1 cellular context compared by ENCODE assay signal in the genomic region with DNA sequence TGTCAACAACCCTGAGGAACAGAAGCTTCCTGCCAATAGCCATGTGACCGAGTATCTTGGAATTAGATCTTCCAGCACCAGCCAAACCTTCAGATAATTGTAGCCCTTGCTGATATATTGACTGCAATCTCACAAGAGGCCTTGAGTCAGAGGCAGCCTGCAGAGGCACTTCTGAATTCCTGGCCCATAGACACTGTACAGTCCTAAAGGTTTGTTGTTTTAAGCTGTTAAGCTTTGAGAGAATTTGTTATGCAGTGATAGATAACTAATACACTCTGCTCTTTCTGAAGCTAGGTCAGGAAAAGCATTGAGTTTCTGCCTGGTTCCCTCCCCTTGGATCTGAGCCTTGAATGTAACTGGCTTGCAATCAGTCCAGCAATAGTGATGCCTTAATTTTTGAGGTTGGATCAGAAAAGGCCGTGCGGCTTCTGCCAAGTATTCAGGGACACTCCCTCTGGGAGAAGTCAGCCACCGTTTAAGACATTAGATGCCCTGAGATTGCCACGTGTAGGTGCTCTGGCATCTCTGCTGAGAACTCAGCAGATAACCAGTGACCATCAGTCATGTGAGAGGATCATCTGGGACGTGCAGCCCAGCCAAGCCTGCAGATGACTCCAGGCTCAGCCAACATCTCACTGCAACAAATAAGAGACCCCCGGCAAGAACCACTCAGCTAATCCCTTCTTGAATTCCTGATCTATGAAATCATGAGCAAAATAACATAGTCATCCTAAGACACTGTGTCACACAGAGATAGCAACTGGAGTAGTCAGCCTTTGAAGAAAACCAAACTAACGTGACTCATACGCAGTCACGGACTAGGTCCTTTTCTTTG.
TF ChIP-seq lines count a peak whose summit lies in the region.

No MANE protein-coding gene starts in this region.

TF ChIP-seq in A549, 52 proteins besides CTCF, POLR2A, EP300 and RAD21 (continued from another document):
- TF ChIP-seq HOXB5 (CRISPR knock-in tag; IDR thresholded peaks at IDR 0.05): peak; percentile 67
- TF ChIP-seq, protein P1, sequence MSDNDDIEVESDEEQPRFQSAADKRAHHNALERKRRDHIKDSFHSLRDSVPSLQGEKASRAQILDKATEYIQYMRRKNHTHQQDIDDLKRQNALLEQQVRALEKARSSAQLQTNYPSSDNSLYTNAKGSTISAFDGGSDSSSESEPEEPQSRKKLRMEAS (IDR thresholded peaks at IDR 0.05): peak; percentile 81
- TF ChIP-seq CBX2 (IDR thresholded peaks at IDR 0.05; ENCODE audit: borderline replicate concordance, low read depth): no peak
- no peak for TF ChIP-seq MAZ (IDR thresholded peaks at IDR 0.05; ENCODE audit: borderline replicate concordance, low read depth, low read length)
- TF ChIP-seq RCOR1 (IDR thresholded peaks at IDR 0.05; ENCODE audit: low read depth, low read length): no peak
- TF ChIP-seq RFX5 (IDR thresholded peaks at IDR 0.05): no peak
- TF ChIP-seq, protein P2, sequence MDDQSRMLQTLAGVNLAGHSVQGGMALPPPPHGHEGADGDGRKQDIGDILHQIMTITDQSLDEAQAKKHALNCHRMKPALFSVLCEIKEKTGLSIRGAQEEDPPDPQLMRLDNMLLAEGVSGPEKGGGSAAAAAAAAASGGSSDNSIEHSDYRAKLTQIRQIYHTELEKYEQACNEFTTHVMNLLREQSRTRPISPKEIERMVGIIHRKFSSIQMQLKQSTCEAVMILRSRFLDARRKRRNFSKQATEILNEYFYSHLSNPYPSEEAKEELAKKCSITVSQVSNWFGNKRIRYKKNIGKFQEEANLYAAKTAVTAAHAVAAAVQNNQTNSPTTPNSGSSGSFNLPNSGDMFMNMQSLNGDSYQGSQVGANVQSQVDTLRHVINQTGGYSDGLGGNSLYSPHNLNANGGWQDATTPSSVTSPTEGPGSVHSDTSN (IDR thresholded peaks at IDR 0.05): peak; percentile 59
- TF ChIP-seq, protein P3, sequence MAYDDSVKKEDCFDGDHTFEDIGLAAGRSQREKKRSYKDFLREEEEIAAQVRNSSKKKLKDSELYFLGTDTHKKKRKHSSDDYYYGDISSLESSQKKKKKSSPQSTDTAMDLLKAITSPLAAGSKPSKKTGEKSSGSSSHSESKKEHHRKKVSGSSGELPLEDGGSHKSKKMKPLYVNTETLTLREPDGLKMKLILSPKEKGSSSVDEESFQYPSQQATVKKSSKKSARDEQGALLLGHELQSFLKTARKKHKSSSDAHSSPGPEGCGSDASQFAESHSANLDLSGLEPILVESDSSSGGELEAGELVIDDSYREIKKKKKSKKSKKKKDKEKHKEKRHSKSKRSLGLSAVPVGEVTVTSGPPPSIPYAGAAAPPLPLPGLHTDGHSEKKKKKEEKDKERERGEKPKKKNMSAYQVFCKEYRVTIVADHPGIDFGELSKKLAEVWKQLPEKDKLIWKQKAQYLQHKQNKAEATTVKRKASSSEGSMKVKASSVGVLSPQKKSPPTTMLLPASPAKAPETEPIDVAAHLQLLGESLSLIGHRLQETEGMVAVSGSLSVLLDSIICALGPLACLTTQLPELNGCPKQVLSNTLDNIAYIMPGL (CRISPR knock-in tag; IDR thresholded peaks at IDR 0.05; ENCODE audit: borderline replicate concordance): no peak
- peak; percentile 57 for TF ChIP-seq BHLHE40 (IDR thresholded peaks at IDR 0.05; ENCODE audit: low read depth, low read length)
- TF ChIP-seq ZFP36 (IDR thresholded peaks at IDR 0.05; ENCODE audit: borderline replicate concordance, partially characterized antibody): no peak
- no peak for TF ChIP-seq KDM5A (IDR thresholded peaks at IDR 0.05)
- no peak for TF ChIP-seq CHD4 (IDR thresholded peaks at IDR 0.05; ENCODE audit: borderline replicate concordance)
- no peak for TF ChIP-seq HDAC2 (IDR thresholded peaks at IDR 0.05)
- peak in 1 of 2 experiments; percentile 64; a peak in 1 of 4 replicates for TF ChIP-seq CEBPB (IDR thresholded peaks at IDR 0.05)
- peak; percentile 14; the same call in 1 of the 3 replicates for TF ChIP-seq SMC3 (IDR thresholded peaks at IDR 0.05)
- TF ChIP-seq FOSB (CRISPR knock-in tag; IDR thresholded peaks at IDR 0.05): no peak
- TF ChIP-seq POLR2AphosphoS2 (conservative IDR thresholded peaks at IDR 0.05; ENCODE audit: low read length): no peak
- TF ChIP-seq FOSL2 (IDR thresholded peaks at IDR 0.05): peak; percentile 99
- peak; percentile 99 for TF ChIP-seq FOSL2 (CRISPR knock-in tag; IDR thresholded peaks at IDR 0.05)
- no peak for TF ChIP-seq ZNF302 (CRISPR knock-in tag; IDR thresholded peaks at IDR 0.05)
- TF ChIP-seq NFE2L2 (conservative IDR thresholded peaks at IDR 0.05; ENCODE audit: low read length): peak; percentile 73
- TF ChIP-seq JUN (IDR thresholded peaks at IDR 0.05): peak; percentile 92 to 96
- TF ChIP-seq, protein P4, sequence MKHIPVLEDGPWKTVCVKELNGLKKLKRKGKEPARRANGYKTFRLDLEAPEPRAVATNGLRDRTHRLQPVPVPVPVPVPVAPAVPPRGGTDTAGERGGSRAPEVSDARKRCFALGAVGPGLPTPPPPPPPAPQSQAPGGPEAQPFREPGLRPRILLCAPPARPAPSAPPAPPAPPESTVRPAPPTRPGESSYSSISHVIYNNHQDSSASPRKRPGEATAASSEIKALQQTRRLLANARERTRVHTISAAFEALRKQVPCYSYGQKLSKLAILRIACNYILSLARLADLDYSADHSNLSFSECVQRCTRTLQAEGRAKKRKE (CRISPR knock-in tag; IDR thresholded peaks at IDR 0.05; ENCODE audit: low read depth): peak; percentile 90
- TF ChIP-seq, protein P5, sequence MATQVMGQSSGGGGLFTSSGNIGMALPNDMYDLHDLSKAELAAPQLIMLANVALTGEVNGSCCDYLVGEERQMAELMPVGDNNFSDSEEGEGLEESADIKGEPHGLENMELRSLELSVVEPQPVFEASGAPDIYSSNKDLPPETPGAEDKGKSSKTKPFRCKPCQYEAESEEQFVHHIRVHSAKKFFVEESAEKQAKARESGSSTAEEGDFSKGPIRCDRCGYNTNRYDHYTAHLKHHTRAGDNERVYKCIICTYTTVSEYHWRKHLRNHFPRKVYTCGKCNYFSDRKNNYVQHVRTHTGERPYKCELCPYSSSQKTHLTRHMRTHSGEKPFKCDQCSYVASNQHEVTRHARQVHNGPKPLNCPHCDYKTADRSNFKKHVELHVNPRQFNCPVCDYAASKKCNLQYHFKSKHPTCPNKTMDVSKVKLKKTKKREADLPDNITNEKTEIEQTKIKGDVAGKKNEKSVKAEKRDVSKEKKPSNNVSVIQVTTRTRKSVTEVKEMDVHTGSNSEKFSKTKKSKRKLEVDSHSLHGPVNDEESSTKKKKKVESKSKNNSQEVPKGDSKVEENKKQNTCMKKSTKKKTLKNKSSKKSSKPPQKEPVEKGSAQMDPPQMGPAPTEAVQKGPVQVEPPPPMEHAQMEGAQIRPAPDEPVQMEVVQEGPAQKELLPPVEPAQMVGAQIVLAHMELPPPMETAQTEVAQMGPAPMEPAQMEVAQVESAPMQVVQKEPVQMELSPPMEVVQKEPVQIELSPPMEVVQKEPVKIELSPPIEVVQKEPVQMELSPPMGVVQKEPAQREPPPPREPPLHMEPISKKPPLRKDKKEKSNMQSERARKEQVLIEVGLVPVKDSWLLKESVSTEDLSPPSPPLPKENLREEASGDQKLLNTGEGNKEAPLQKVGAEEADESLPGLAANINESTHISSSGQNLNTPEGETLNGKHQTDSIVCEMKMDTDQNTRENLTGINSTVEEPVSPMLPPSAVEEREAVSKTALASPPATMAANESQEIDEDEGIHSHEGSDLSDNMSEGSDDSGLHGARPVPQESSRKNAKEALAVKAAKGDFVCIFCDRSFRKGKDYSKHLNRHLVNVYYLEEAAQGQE (IDR thresholded peaks at IDR 0.05): no peak
- TF ChIP-seq, protein P6, sequence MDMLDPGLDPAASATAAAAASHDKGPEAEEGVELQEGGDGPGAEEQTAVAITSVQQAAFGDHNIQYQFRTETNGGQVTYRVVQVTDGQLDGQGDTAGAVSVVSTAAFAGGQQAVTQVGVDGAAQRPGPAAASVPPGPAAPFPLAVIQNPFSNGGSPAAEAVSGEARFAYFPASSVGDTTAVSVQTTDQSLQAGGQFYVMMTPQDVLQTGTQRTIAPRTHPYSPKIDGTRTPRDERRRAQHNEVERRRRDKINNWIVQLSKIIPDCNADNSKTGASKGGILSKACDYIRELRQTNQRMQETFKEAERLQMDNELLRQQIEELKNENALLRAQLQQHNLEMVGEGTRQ (IDR thresholded peaks at IDR 0.05): peak; percentile 85
- TF ChIP-seq CHD2 (IDR thresholded peaks at IDR 0.05; ENCODE audit: low read length, partially characterized antibody): no peak
- no peak for TF ChIP-seq TP53 (CRISPR knock-in tag; IDR thresholded peaks at IDR 0.05)
TF ChIP-seq in A549: peak in this region for 17.
